ENCODE assay signal across 24 cellular contexts in the genomic region with DNA sequence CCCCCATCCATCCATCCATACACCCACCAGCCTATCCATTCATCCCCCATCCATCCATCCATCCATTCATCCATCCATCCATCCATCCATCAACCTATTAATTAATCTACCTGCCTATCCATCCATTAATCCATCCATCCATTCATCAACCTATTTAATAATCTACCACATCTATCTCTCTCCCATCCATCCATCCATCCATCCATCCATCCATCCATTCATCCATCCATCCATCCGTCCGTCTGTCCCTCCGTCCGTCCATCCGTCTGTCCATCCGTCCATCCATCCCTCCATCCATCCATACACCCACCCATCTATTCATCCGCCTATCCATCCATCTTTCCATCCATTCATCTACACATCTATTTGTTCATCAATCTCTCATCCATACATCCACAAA.
DNase-seq lines count a peak whose midpoint lies in the region; ATAC-seq, FAIRE-seq and TF ChIP-seq lines count a peak whose summit lies in the region.
"Had no signal": no experiment of that assay in that cellular context is flagged by ENCODE, and none has a peak within 500 bp of the region (broad histone marks: within the 10 kb centered on the region; RNA-seq: fewer than 3 reads in every experiment).

No MANE protein-coding gene starts in this region.

- no peak for ATAC-seq in IMR-90 (ENCODE audit: low read depth)
- ATAC-seq: A549; CD8-positive, alpha-beta T cell; GM12878 had no signal

- H3K4ac ChIP-seq in IMR-90 (ENCODE audit: low read depth, low read length) (no peak overlapping the region), H1 (replicated peaks; ENCODE audit: insufficient read length, low read depth, low read length) (no peak overlapping the region)

- H3K9me3 ChIP-seq in HEK293 (ENCODE audit: control insufficient read depth, insufficient read depth, low read depth, low read length) (no peaks in the 10 kb centered on the region), IMR-90 (ENCODE audit: control insufficient read depth, insufficient read depth, low read length) (peaks cover 29% of the 10 kb centered on the region), H1 (ENCODE audit: insufficient read depth in 2 of 2, low read depth in 1 of 2, low read length in 1 of 2) (peaks cover 0 to 3% of the 10 kb centered on the region in 2 experiments; a peak in 1 of 4 replicates)
- H3K9me3 ChIP-seq: A549, Caco-2 had no signal

- H4K20me1 ChIP-seq in IMR-90 (ENCODE audit: insufficient read depth, low read length) (no peaks in the 10 kb centered on the region), H1 (replicated peaks in 1 of 2; ENCODE audit: control insufficient read depth in 1 of 2, insufficient read depth in 2 of 2, low read length in 2 of 2) (peaks cover 0 to 2% of the 10 kb centered on the region in 2 experiments)
- H4K20me1 ChIP-seq: BLaER1 treated with 17β-estradiol and CSF1 and Interleukin-3, amounts not matched to agents 10 nM and 100 nM had no signal

- H3K27me3 ChIP-seq in IMR-90 (ENCODE audit: control insufficient read depth, insufficient read depth, low read length): no peaks in the 10 kb centered on the region
- H3K27me3 ChIP-seq in H1 (replicated peaks in 1 of 4; ENCODE audit: control insufficient read depth in 3 of 4, extremely low read depth in 1 of 4, insufficient read depth in 3 of 4, low read length in 3 of 4): no peaks in the 10 kb centered on the region
- H3K27me3 ChIP-seq: BLaER1 treated with 17β-estradiol and CSF1 and Interleukin-3, amounts not matched to agents 10 nM and 100 nM had no signal

- H4K5ac ChIP-seq in IMR-90 (ENCODE audit: low read depth, low read length) (no peak overlapping the region), H1 (ENCODE audit: insufficient read length, low read depth, low read length) (no peak overlapping the region)

- no peaks in the 10 kb centered on the region for H3K36me3 Mint-ChIP-seq in progenitor cell of endocrine pancreas (ENCODE audit: insufficient read depth)
- H3K36me3 Mint-ChIP-seq: CD8-positive, alpha-beta T cell had no signal

- no peaks in the 10 kb centered on the region for H3K9me1 ChIP-seq in IMR-90 (ENCODE audit: insufficient read depth, low read length)

- no peak overlapping the region for H3K27ac Mint-ChIP-seq in progenitor cell of endocrine pancreas
- H3K27ac Mint-ChIP-seq: B cell; CD4-positive, alpha-beta T cell; CD8-positive, alpha-beta T cell had no signal

- H2BK15ac ChIP-seq in IMR-90 (ENCODE audit: low read depth, low read length) (no peak overlapping the region), H1 (ENCODE audit: low read length) (no peak overlapping the region)

- H3K36me3 ChIP-seq in HEK293 (ENCODE audit: control insufficient read depth in 2 of 2, insufficient read depth in 1 of 2, low read length in 2 of 2): no peaks in the 10 kb centered on the region
- no peaks in the 10 kb centered on the region for H3K36me3 ChIP-seq in IMR-90 (ENCODE audit: control insufficient read depth, insufficient read depth, low read length)
- no peaks in the 10 kb centered on the region for H3K36me3 ChIP-seq in H1 (ENCODE audit: control insufficient read depth in 2 of 4, insufficient read depth in 4 of 4, low read length in 3 of 4)

- intact Hi-C loops in IMR-90 (cut with micrococcal nuclease): loop anchor here (2.0 kb wide), 1 partner anchor 72 kb away; no protein-coding TSS in a partner anchor

- no peak overlapping the region for H2BK12ac ChIP-seq in H1 (ENCODE audit: low read depth, low read length)

- H4K91ac ChIP-seq in IMR-90 (ENCODE audit: insufficient read depth, low read depth, low read length) (no peak overlapping the region), H1 (replicated peaks; ENCODE audit: insufficient read length, low read length) (no peak overlapping the region)

- H3K9ac ChIP-seq in IMR-90 (ENCODE audit: low read depth, low read length): no peak overlapping the region
- H3K9ac ChIP-seq in H1 (replicated peaks in 1 of 4; ENCODE audit: extremely low read depth in 1 of 4, low read depth in 3 of 4, low read length in 3 of 4): no peak overlapping the region
- H3K9ac ChIP-seq: BLaER1 treated with 17β-estradiol and CSF1 and Interleukin-3, amounts not matched to agents 10 nM and 100 nM had no signal

- BruUV-seq in IMR-90 (replicated peaks; lab: Mats Ljungman, UMichigan): no TSS peak

- H3K4me1 Mint-ChIP-seq in progenitor cell of endocrine pancreas (ENCODE audit: low read depth): no peaks in the 10 kb centered on the region
- H3K4me1 Mint-ChIP-seq: B cell had no signal

- in situ Hi-C loops in IMR-90 (cut with MboI; ENCODE audit: low sequenced_read_pairs): no loop called here

- no peak overlapping the region for H4K8ac ChIP-seq in IMR-90 (ENCODE audit: low read depth in 2 of 2, low read length in 2 of 2)
- no peak overlapping the region for H4K8ac ChIP-seq in H1 (ENCODE audit: extremely low read depth, insufficient read depth, low read length)

- no peak overlapping the region for H3K4me3 Mint-ChIP-seq in progenitor cell of endocrine pancreas (ENCODE audit: low read depth)
- H3K4me3 Mint-ChIP-seq: B cell; CD4-positive, alpha-beta T cell; CD8-positive, alpha-beta T cell had no signal

- 100% methylated on average over 2 of the region's 7 CpGs; no CpG with 5 or more reads in 1 of the 2 experiments for WGBS in IMR-90 (ENCODE audit: extremely low coverage in 2 of 2, insufficient read length in 1 of 2), 2 experiments
- 86 to 100% methylated on average over 2 to 7 of the region's 7 CpGs for WGBS in H1 (ENCODE audit: extremely low coverage in 1 of 2, insufficient coverage in 1 of 2, insufficient read length in 1 of 2, insufficient replicate concordance in 2 of 2, low coverage in 1 of 2, low lambda C conversion rate in 2 of 2, missing lambda C conversion rate in 1 of 2), 2 experiments

- CTCF ChIA-PET in HEK293 (lab: Yijun Ruan, JAX): no interaction called here
- CTCF ChIA-PET in IMR-90 (lab: Yijun Ruan, JAX): no interaction called here
- CTCF ChIA-PET in H1 (lab: Charles Lee; ENCODE audit: partially characterized antibody): interaction anchor here (1.9 kb wide), 1 partner anchor 8 kb away, joined by 13 read pairs; no protein-coding TSS in a partner anchor

- no peak overlapping the region for H3K56ac ChIP-seq in IMR-90 (ENCODE audit: extremely low read depth, insufficient read depth, low read length)
- H3K56ac ChIP-seq in H1 (replicated peaks; ENCODE audit: insufficient read length, low read depth, low read length): peak overlapping the region; percentile 98

- no peaks in the 10 kb centered on the region for H3K9me3 Mint-ChIP-seq in progenitor cell of endocrine pancreas (ENCODE audit: low read depth)
- H3K9me3 Mint-ChIP-seq: CD8-positive, alpha-beta T cell had no signal

- no peaks in the 10 kb centered on the region for H3K79me1 ChIP-seq in IMR-90 (ENCODE audit: low read depth in 1 of 2, low read length in 2 of 2)
- no peaks in the 10 kb centered on the region for H3K79me1 ChIP-seq in H1 (ENCODE audit: low read depth, low read length)

- FAIRE-seq in H1 (lab: Jason Lieb, UNC): no peak
- FAIRE-seq: A549, D721Med, GM12878, GM12892, GM18507 had no signal

- H3K27me3 Mint-ChIP-seq in progenitor cell of endocrine pancreas: no peaks in the 10 kb centered on the region
- H3K27me3 Mint-ChIP-seq: B cell; CD4-positive, alpha-beta T cell had no signal

- dilution Hi-C loops in IMR-90 (cut with HindIII; ENCODE audit: low sequenced_read_pairs, unreplicated experiment): no loop called here

- H2BK120ac ChIP-seq in IMR-90 (ENCODE audit: low read depth, low read length) (no peak overlapping the region), H1 (replicated peaks; ENCODE audit: low read depth, low read length) (no peak overlapping the region)

- no peaks in the 10 kb centered on the region for H3K4me1 ChIP-seq in HEK293 (ENCODE audit: control insufficient read depth, insufficient read depth, low read length)
- no peaks in the 10 kb centered on the region for H3K4me1 ChIP-seq in IMR-90 (ENCODE audit: control insufficient read depth, insufficient read depth, low read length)
- no peaks in the 10 kb centered on the region for H3K4me1 ChIP-seq in H1 (replicated peaks in 1 of 4; ENCODE audit: control insufficient read depth in 3 of 4, insufficient read depth in 4 of 4, low read length in 3 of 4)
- H3K4me1 ChIP-seq: A549, Caco-2 had no signal

- H3K14ac ChIP-seq in IMR-90 (replicated peaks; ENCODE audit: low read depth, low read length): no peak overlapping the region
- H3K14ac ChIP-seq in H1 (ENCODE audit: insufficient read length): no peak overlapping the region

- no peak for TF ChIP-seq CTCF in HEK293 (tag by site-specific recombination; IDR thresholded peaks at IDR 0.05)
- no peak for TF ChIP-seq CTCF in IMR-90 (conservative IDR thresholded peaks at IDR 0.05; ENCODE audit: low read depth, low read length)
- no peak for TF ChIP-seq CTCF in H1 (IDR thresholded peaks at IDR 0.05; ENCODE audit: control extremely low read depth in 1 of 3, insufficient read depth in 1 of 3, low read depth in 1 of 3, low read length in 3 of 3)
- no peak for TF ChIP-seq CTCF in progenitor cell of endocrine pancreas (IDR thresholded peaks at IDR 0.05; ENCODE audit: unreplicated experiment)

- no peak for TF ChIP-seq EP300 in H1 (IDR thresholded peaks at IDR 0.05; ENCODE audit: borderline replicate concordance in 1 of 2, low read depth in 2 of 2, low read length in 2 of 2)

- H3K4me3 ChIP-seq in HEK293 (ENCODE audit: low read depth, low read length): no peak overlapping the region
- H3K4me3 ChIP-seq in IMR-90 (ENCODE audit: insufficient read depth, low read depth, low read length): no peak overlapping the region
- no peak overlapping the region for H3K4me3 ChIP-seq in H1 (ENCODE audit: extremely low read depth in 1 of 4, insufficient read depth in 2 of 4, low read depth in 3 of 4, low read length in 4 of 4)
- H3K4me3 ChIP-seq: A549; BLaER1 treated with 17β-estradiol and CSF1 and Interleukin-3, amounts not matched to agents 10 nM and 100 nM; GM12878 had no signal

- H3K23me2 ChIP-seq in H1 (ENCODE audit: low read depth, low read length): peaks cover 6% of the 10 kb centered on the region; the same call in 1 of the 2 replicates

- no peak overlapping the region for H2AK9ac ChIP-seq in IMR-90 (replicated peaks; ENCODE audit: low read depth, low read length, poor library complexity)

- POLR2A ChIA-PET in HEK293 (lab: Yijun Ruan, JAX): no interaction called here
- POLR2A ChIA-PET in IMR-90 (lab: Charles Lee; ENCODE audit: unreplicated experiment): no interaction called here
- POLR2A ChIA-PET in H1 (lab: Charles Lee; ENCODE audit: partially characterized antibody): no interaction called here

- no peak overlapping the region for H3K27ac ChIP-seq in HEK293 (ENCODE audit: extremely low read depth, low read depth, low read length)
- no peak overlapping the region for H3K27ac ChIP-seq in IMR-90 (ENCODE audit: insufficient read depth, low read length)
- no peak overlapping the region for H3K27ac ChIP-seq in H1 (ENCODE audit: low read depth, low read length)
- H3K27ac ChIP-seq: 22Rv1; A549; BLaER1 treated with 17β-estradiol and CSF1 and Interleukin-3, amounts not matched to agents 10 nM and 100 nM; C4-2B had no signal

- H2AFZ ChIP-seq in IMR-90 (replicated peaks; ENCODE audit: low read length, poor library complexity): no peak overlapping the region
- H2AFZ ChIP-seq in H1 (ENCODE audit: low read length): no peak overlapping the region

- no peak overlapping the region for H3K4me2 ChIP-seq in IMR-90 (ENCODE audit: low read depth, low read length)
- no peak overlapping the region for H3K4me2 ChIP-seq in H1 (ENCODE audit: insufficient read depth in 1 of 2, low read depth in 2 of 2, low read length in 2 of 2)
- H3K4me2 ChIP-seq: A549; BLaER1 treated with 17β-estradiol and CSF1 and Interleukin-3, amounts not matched to agents 10 nM and 100 nM had no signal

- TF ChIP-seq POLR2A in IMR-90 (IDR thresholded peaks at IDR 0.05; ENCODE audit: low read depth, low read length) (no peak), H1 (IDR thresholded peaks at IDR 0.05; ENCODE audit: control extremely low read depth in 1 of 2, low read depth in 2 of 2, low read length in 2 of 2) (no peak)

- H3K18ac ChIP-seq in IMR-90 (ENCODE audit: low read depth, low read length) (no peak overlapping the region), H1 (ENCODE audit: extremely low read depth, low read length) (no peak overlapping the region)

- TF ChIP-seq RAD21 in IMR-90 (IDR thresholded peaks at IDR 0.05; ENCODE audit: low read length) (no peak), H1 (IDR thresholded peaks at IDR 0.05 in 1 of 2, conservative IDR thresholded peaks at IDR 0.05 in 1 of 2; ENCODE audit: low read depth in 2 of 2, low read length in 2 of 2) (no peak)

- H2AK5ac ChIP-seq in IMR-90 (ENCODE audit: low read depth, low read length) (no peak overlapping the region), H1 (ENCODE audit: low read depth, low read length) (no peak overlapping the region)

- H2BK20ac ChIP-seq in IMR-90 (ENCODE audit: low read depth, low read length) (no peak overlapping the region), H1 (ENCODE audit: low read length) (no peak overlapping the region)

- H3K23ac ChIP-seq in IMR-90 (ENCODE audit: low read depth, low read length) (no peak overlapping the region), H1 (ENCODE audit: insufficient read length) (no peak overlapping the region)

- H2BK5ac ChIP-seq in IMR-90 (ENCODE audit: low read depth, low read length, poor library complexity, severe bottlenecking) (peak overlapping the region; percentile 33), H1 (ENCODE audit: low read depth, low read length) (no peak overlapping the region)

- H3K79me2 ChIP-seq in H1 (ENCODE audit: control insufficient read depth in 1 of 2, insufficient read depth in 2 of 2, low read length in 2 of 2): no peaks in the 10 kb centered on the region

- DNase-seq in IMR-90 (no peak), H1 (ENCODE audit: low read depth in 1 of 2, low spot score in 2 of 2) (no peak), progenitor cell of endocrine pancreas (ENCODE audit: low spot score, unreplicated experiment) (no peak)
- no peak for DNase-seq in activated CD4-positive, alpha-beta T cell treated with anti-CD3 and anti-CD28 coated beads, Interleukin-2, amount 50 U/mL, for 4 hours
- DNase-seq: AML-193; Caco-2; Calu3; CD4-positive, alpha-beta T cell; CD8-positive, alpha-beta T cell; DMS53; DMS79; DND-41; EL; GDM1 had no signal
